Comparison of ENCODE assay signal across 32 cellular contexts in genomic region chr10:44506386-44506785, GRCh38.
"Had no signal": no experiment of that assay in that cellular context is flagged by ENCODE, and none has a peak within 500 bp of the region (broad histone marks: within the 10 kb centered on the region; RNA-seq: fewer than 3 reads in every experiment).

No MANE protein-coding gene starts in this region.

- ATAC-seq: activated CD8-positive, alpha-beta T cell treated with anti-CD3 and anti-CD28 coated beads for 36 hours; activated T-cell treated with anti-CD3 and anti-CD28 coated beads, Interleukin-2, amount 50 U/mL, for 72 hours; activated T-helper 17 cell treated with anti-CD3 and anti-CD28 coated beads, Interleukin-2, amount 50 U/mL, for 72 hours; body of pancreas had no signal

- H3K4me1 ChIP-seq: body of pancreas, breast epithelium, SJCRH30 had no signal

- H3K4me3 Mint-ChIP-seq: activated CD4-positive, alpha-beta T cell treated with anti-CD3 and anti-CD28 coated beads, Interleukin-2, amount 10 ng/mL, durations not matched to agents 24 days and 14 days; activated CD8-positive, alpha-beta T cell treated with anti-CD3 and anti-CD28 coated beads for 36 hours; activated naive CD8-positive, alpha-beta T cell treated with anti-CD3 and anti-CD28 coated beads for 36 hours; activated T-cell treated with anti-CD3 and anti-CD28 coated beads, Interleukin-2, amount 50 U/mL, for 72 hours; activated T-helper 17 cell treated with anti-CD3 and anti-CD28 coated beads, Interleukin-2, amount 50 U/mL, for 72 hours had no signal

- H3K27me3 ChIP-seq: body of pancreas, breast epithelium, SJCRH30 had no signal

- H3K36me3 ChIP-seq: breast epithelium, SJCRH30, WERI-Rb-1 had no signal

- H3K27me3 Mint-ChIP-seq: activated CD4-positive, alpha-beta T cell treated with anti-CD3 and anti-CD28 coated beads, Interleukin-2, amount 10 ng/mL, durations not matched to agents 24 days and 14 days; activated naive CD8-positive, alpha-beta T cell treated with anti-CD3 and anti-CD28 coated beads for 36 hours; activated T-helper 17 cell treated with anti-CD3 and anti-CD28 coated beads, Interleukin-2, amount 50 U/mL, for 72 hours had no signal

- H3K9me3 ChIP-seq: body of pancreas, breast epithelium, SJCRH30 had no signal

- H3K4me3 ChIP-seq: body of pancreas, breast epithelium, SJCRH30, SK-N-MC had no signal

- H3K36me3 Mint-ChIP-seq: activated naive CD8-positive, alpha-beta T cell treated with anti-CD3 and anti-CD28 coated beads for 36 hours had no signal

- H3K9me3 Mint-ChIP-seq: activated CD4-positive, alpha-beta T cell treated with anti-CD3 and anti-CD28 coated beads, Interleukin-2, amount 10 ng/mL, durations not matched to agents 24 days and 14 days; activated CD8-positive, alpha-beta T cell treated with anti-CD3 and anti-CD28 coated beads for 36 hours; activated T-cell treated with anti-CD3 and anti-CD28 coated beads, Interleukin-2, amount 50 U/mL, for 72 hours had no signal

- H3K4me1 Mint-ChIP-seq: activated CD4-positive, alpha-beta T cell treated with anti-CD3 and anti-CD28 coated beads, Interleukin-2, amount 10 ng/mL, durations not matched to agents 24 days and 14 days; activated naive CD8-positive, alpha-beta T cell treated with anti-CD3 and anti-CD28 coated beads for 36 hours; activated T-helper 17 cell treated with anti-CD3 and anti-CD28 coated beads, Interleukin-2, amount 50 U/mL, for 72 hours had no signal

- H3K27ac ChIP-seq: body of pancreas, breast epithelium, SJCRH30, SK-N-MC, WERI-Rb-1 had no signal

- FAIRE-seq: astrocyte had no signal

- DNase-seq: activated CD4-positive, alpha-beta T cell treated with anti-CD3 and anti-CD28 coated beads, Interleukin-2, amount 10 ng/mL, durations not matched to agents 24 days and 14 days; activated CD4-positive, alpha-beta T cell treated with anti-CD3 and anti-CD28 coated beads, Interleukin-2, amount 50 U/mL, for 4 hours; activated CD8-positive, alpha-beta T cell treated with anti-CD3 and anti-CD28 coated beads for 36 hours; activated effector memory CD4-positive, alpha-beta T cell treated with anti-CD3 and anti-CD28 coated beads, Interleukin-2, amount 50 U/mL, for 16 hours; activated naive CD4-positive, alpha-beta T cell; activated naive CD4-positive, alpha-beta T cell treated with anti-CD3 and anti-CD28 coated beads, Interleukin-2, amount 50 U/mL, for 16 hours; activated naive CD8-positive, alpha-beta T cell treated with anti-CD3 and anti-CD28 coated beads for 36 hours; activated T-cell treated with anti-CD3 and anti-CD28 coated beads, Interleukin-2, amount 50 U/mL, for 1 hour; activated T-cell treated with anti-CD3 and anti-CD28 coated beads, Interleukin-2, amount 50 U/mL, for 72 hours; body of pancreas; KG1; MM.1S; MV-4-11; NCI-H1092 treated with DMSO at 0.1 percent for 48 hours; NCI-H1417; NCI-H146; NCI-H187; NCI-H2029 treated with DMSO at 0.1 percent for 48 hours; NCI-H2107; NCI-H2171; NCI-H510A; NCI-H526; NCI-H748 treated with DMSO at 0.1 percent for 48 hours; OCI-M1; SHP77; SJCRH30; T1000; WERI-Rb-1 had no signal

- H3K27ac Mint-ChIP-seq: activated CD4-positive, alpha-beta T cell treated with anti-CD3 and anti-CD28 coated beads, Interleukin-2, amount 10 ng/mL, durations not matched to agents 24 days and 14 days; activated CD8-positive, alpha-beta T cell treated with anti-CD3 and anti-CD28 coated beads for 36 hours; activated naive CD8-positive, alpha-beta T cell treated with anti-CD3 and anti-CD28 coated beads for 36 hours; activated T-cell treated with anti-CD3 and anti-CD28 coated beads, Interleukin-2, amount 50 U/mL, for 72 hours; activated T-helper 17 cell treated with anti-CD3 and anti-CD28 coated beads, Interleukin-2, amount 50 U/mL, for 72 hours had no signal
